ENCODE assay signal across 8 cellular contexts in the genomic region with DNA sequence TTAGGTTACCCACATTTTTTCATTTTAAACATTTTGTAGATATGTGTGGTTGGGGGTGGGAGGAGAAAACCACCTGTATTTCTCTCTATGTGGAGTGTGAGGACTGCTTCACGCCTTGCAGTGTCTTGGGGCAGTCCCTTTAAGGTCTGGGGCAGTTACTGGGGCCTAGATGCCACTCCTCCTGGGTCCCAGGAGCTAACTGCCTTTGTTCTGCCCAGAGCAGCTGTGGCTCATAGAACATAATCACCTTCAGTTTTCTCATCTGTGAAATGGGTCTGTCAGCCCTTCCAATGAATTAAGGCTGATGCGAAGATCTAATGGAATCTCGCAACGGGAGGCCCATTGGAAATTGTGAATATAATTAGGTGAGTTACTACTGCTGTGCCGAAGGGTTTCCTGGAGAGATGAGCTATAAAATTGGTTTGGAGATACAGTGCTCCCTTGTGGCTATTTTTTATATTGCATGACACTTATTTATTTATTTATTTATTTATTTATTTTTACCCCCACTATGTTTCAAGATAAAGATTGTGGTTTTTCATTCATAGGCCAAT. TPM values are rescaled to one million over a fixed set of nuclear protein-coding genes. Genes with fewer than 3 reads are reported as not detected.
DNase-seq lines count a peak whose midpoint lies in the region; ATAC-seq and TF ChIP-seq lines count a peak whose summit lies in the region.

No MANE protein-coding gene starts in this region.

- no peak overlapping the region for H3K4me3 ChIP-seq in heart right ventricle
- H3K4me3 ChIP-seq in coronary artery, result no peak overlapping the region
- H3K4me3 ChIP-seq in neural cell (ENCODE audit: low read length), result no peak overlapping the region

- no peak overlapping the region for H3K4me2 ChIP-seq in neural cell (ENCODE audit: low read length)

- 38 to 44% methylated on average over 5 of the region's 5 CpGs for WGBS in heart right ventricle, 2 donors

- no peaks in the 10 kb centered on the region for H3K9me2 ChIP-seq in neural cell (ENCODE audit: insufficient read depth, low read length)

- H3K27me3 ChIP-seq in heart right ventricle, result peaks cover 0 to 44% (median 24%) of the 10 kb centered on the region in 7 donors
- H3K27me3 ChIP-seq in neural cell (ENCODE audit: insufficient read depth, low read depth, low read length), result no peaks in the 10 kb centered on the region

- TF ChIP-seq EP300 in neural cell (conservative IDR thresholded peaks at IDR 0.05; ENCODE audit: poor library complexity, severe bottlenecking), result no peak

- TF ChIP-seq CTCF in heart right ventricle (IDR thresholded peaks at IDR 0.05), result peak; percentile 41 to 78 (median 64)
- peak; percentile 54 for TF ChIP-seq CTCF in coronary artery (IDR thresholded peaks at IDR 0.05)
- peak; percentile 26 for TF ChIP-seq CTCF in neural cell (IDR thresholded peaks at IDR 0.05; ENCODE audit: poor library complexity, severe bottlenecking)

- no peaks in the 10 kb centered on the region for H3K79me2 ChIP-seq in neural cell (replicated peaks; ENCODE audit: insufficient read depth, low read length)

- no peak overlapping the region for H2AFZ ChIP-seq in neural cell (ENCODE audit: low read depth, low read length)

- H3K27ac ChIP-seq in heart right ventricle, result no peak overlapping the region
- no peak overlapping the region for H3K27ac ChIP-seq in coronary artery
- no peak overlapping the region for H3K27ac ChIP-seq in neural cell (ENCODE audit: low read length)

- peaks cover 0 to 19% (median 0%) of the 10 kb centered on the region in 9 donors for H3K4me1 ChIP-seq in heart right ventricle

- no peak for TF ChIP-seq RAD21 in neural cell (conservative IDR thresholded peaks at IDR 0.05)

- no peak overlapping the region for H3K9ac ChIP-seq in neural cell (ENCODE audit: low read length)

- H3F3A ChIP-seq in neural cell (ENCODE audit: insufficient read depth, low read length, poor library complexity, severe bottlenecking), result no peaks in the 10 kb centered on the region

- intact Hi-C loops in heart right ventricle (cut with DNase I), result loop anchor here in 4 of 10 donors (5.0 kb wide), 1 partner anchor 41 kb away; no protein-coding TSS in a partner anchor
- intact Hi-C loops in left cardiac atrium (cut with DNase I), result loop anchor here in 1 of 2 donors (5.0 kb wide), 1 partner anchor 36 kb away; no protein-coding TSS in a partner anchor

- ATAC-seq in heart right ventricle, result no peak
- ATAC-seq in left cardiac atrium, result no peak
- no peak for ATAC-seq in HG02938 (IDR thresholded peaks at IDR 0.05; ENCODE audit: unreplicated experiment)
- ATAC-seq in HG02840 (IDR thresholded peaks at IDR 0.05; ENCODE audit: low FRiP score, unreplicated experiment), result no peak

- H3K9me3 ChIP-seq in heart right ventricle (no peaks in the 10 kb centered on the region), neural cell (ENCODE audit: low read length) (no peaks in the 10 kb centered on the region)

- no peaks in the 10 kb centered on the region for H3K36me3 ChIP-seq in heart right ventricle
- H3K36me3 ChIP-seq in neural cell (ENCODE audit: insufficient read depth, low read length), result no peaks in the 10 kb centered on the region

- H4K20me1 ChIP-seq in neural cell (ENCODE audit: insufficient read depth), result no peaks in the 10 kb centered on the region

- DNase-seq in heart right ventricle, result no peak
- no peak for DNase-seq in left cardiac atrium
- DNase-seq in NCI-H748 (lab: John Stamatoyannopoulos, UW; ENCODE audit: unreplicated experiment), result peak; percentile 53
- peak; percentile 8 for DNase-seq in coronary artery (ENCODE audit: low spot score)
- DNase-seq in activated CD4-positive, alpha-beta T cell treated with anti-CD3 and anti-CD28 coated beads for 48 hours, result no peak

TF ChIP-seq in neural cell, 6 proteins besides CTCF, POLR2A, EP300 and RAD21:
- TF ChIP-seq EZH2 (IDR thresholded peaks at IDR 0.05; ENCODE audit: borderline replicate concordance, insufficient read depth, low read length, poor library complexity, severe bottlenecking), result no peak
- TF ChIP-seq MXI1 (conservative IDR thresholded peaks at IDR 0.05; ENCODE audit: poor library complexity, severe bottlenecking), result no peak
- no peak for TF ChIP-seq POLR2AphosphoS5 (IDR thresholded peaks at IDR 0.05)
- no peak for TF ChIP-seq TAF1 (IDR thresholded peaks at IDR 0.05; ENCODE audit: low read depth)
- TF ChIP-seq, protein P1, sequence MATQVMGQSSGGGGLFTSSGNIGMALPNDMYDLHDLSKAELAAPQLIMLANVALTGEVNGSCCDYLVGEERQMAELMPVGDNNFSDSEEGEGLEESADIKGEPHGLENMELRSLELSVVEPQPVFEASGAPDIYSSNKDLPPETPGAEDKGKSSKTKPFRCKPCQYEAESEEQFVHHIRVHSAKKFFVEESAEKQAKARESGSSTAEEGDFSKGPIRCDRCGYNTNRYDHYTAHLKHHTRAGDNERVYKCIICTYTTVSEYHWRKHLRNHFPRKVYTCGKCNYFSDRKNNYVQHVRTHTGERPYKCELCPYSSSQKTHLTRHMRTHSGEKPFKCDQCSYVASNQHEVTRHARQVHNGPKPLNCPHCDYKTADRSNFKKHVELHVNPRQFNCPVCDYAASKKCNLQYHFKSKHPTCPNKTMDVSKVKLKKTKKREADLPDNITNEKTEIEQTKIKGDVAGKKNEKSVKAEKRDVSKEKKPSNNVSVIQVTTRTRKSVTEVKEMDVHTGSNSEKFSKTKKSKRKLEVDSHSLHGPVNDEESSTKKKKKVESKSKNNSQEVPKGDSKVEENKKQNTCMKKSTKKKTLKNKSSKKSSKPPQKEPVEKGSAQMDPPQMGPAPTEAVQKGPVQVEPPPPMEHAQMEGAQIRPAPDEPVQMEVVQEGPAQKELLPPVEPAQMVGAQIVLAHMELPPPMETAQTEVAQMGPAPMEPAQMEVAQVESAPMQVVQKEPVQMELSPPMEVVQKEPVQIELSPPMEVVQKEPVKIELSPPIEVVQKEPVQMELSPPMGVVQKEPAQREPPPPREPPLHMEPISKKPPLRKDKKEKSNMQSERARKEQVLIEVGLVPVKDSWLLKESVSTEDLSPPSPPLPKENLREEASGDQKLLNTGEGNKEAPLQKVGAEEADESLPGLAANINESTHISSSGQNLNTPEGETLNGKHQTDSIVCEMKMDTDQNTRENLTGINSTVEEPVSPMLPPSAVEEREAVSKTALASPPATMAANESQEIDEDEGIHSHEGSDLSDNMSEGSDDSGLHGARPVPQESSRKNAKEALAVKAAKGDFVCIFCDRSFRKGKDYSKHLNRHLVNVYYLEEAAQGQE (IDR thresholded peaks at IDR 0.05; ENCODE audit: borderline replicate concordance), result no peak
- no peak for TF ChIP-seq SMC3 (conservative IDR thresholded peaks at IDR 0.05; ENCODE audit: poor library complexity)

RNA-seq across cellular contexts. Expression of a gene that starts 22.9 kb away (rescaled TPM):
- total RNA-seq in heart right ventricle, result 100 to 1,000 TPM in 2 of 10 donors, 10 to 100 TPM in 5, 1 to 10 TPM in 2, under 1 TPM in 1; 0.51 to 180 (median 15.7) TPM
- polyA plus RNA-seq in heart right ventricle, result 10 to 100 TPM; 12.6 to 44.9 TPM
- 100 to 1,000 TPM in 1 of 2 donors, 10 to 100 TPM in 1; 82.3 to 159 TPM for total RNA-seq in left cardiac atrium
- not detected in 2 replicates for polyA plus RNA-seq in neural cell
- polyA minus RNA-seq in neural cell, result not detected in 2 replicates

RNA-seq across cellular contexts. Expression of a gene that starts 53.4 kb away (rescaled TPM):
- total RNA-seq in heart right ventricle, result not detected
- polyA plus RNA-seq in heart right ventricle, result not detected
- total RNA-seq in left cardiac atrium, result not detected
- polyA plus RNA-seq in neural cell, result not detected in 2 replicates
- polyA minus RNA-seq in neural cell, result not detected in 2 replicates

RNA-seq across cellular contexts. Expression of a gene that starts 57.3 kb away (rescaled TPM):
- total RNA-seq in heart right ventricle, result under 1 TPM in 8 of 10 donors, not detected in 2; 0.09 to 0.41 (median 0.21) TPM
- polyA plus RNA-seq in heart right ventricle, result under 1 TPM; 0.13 to 0.15 TPM
- total RNA-seq in left cardiac atrium, result 1 to 10 TPM in 1 of 2 donors, under 1 TPM in 1; 0.55 to 1.4 TPM
- not detected in 2 replicates for polyA plus RNA-seq in neural cell
- polyA minus RNA-seq in neural cell, result not detected in 2 replicates

Comparison
In these comparisons a context has a peak if more than half of its experiments do, and no peak if none do; other contexts are left out.
1. DNase-seq: peak in NCI-H748 (single experiment) and coronary artery (single experiment); none in heart right ventricle (0 of 2), left cardiac atrium (single experiment) and activated CD4-positive, alpha-beta T cell treated with anti-CD3 and anti-CD28 coated beads for 48 hours (single experiment).
2. Peak in every context shown above with its lines, with median percentiles within 50 percentile points of each other: CTCF ChIP-seq.